Comparison of ENCODE assay signal across 8 cellular contexts in the genomic region with DNA sequence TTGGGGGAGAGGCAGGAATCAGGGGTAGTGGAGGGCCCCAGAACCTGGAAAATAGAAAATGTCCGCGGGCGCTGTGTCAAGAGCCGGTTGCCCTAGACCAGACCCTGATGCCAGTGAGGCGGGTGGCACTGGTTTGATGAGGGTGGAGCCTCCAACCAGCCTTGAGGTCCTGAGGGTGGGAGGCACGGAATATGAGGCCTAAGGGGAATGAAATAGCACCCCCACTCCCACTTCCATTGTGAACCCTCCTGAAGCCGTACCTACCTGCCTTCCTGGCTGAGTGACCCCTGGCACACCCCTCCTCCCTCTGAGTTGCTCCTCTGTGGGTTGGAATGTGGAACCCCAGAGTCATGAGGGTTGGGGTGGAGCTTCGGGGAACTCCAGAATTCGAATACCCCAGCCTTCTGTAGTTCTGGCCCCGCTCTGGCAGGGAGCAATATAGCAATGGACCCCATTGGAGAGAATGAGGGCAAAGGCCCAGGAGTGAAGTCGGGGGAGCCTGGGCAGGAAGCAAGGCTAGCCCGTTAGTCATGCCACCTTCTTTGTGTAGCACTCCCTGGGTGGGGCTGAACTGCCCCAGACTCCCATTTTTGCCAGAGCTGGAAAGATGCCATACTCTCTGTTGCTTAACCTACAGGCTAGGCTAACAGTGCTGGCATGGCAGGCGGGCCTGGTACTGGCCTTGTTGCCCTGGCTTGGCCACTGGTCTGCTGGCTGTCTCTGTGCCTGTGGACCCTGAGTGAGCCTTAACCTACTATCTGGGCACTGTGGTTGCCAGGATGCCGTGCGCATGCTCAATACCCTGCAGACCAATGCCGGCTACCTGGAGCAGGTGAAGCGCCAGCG. TPM values are rescaled to one million over a fixed set of nuclear protein-coding genes. Genes with fewer than 3 reads are reported as not detected.
DNase-seq lines count a peak whose midpoint lies in the region; ATAC-seq and TF ChIP-seq lines count a peak whose summit lies in the region.

No MANE protein-coding gene starts in this region.

- peaks cover 22% of the 10 kb centered on the region for H4K20me1 ChIP-seq in DND-41 (ENCODE audit: insufficient read depth, low read length)

- no peaks in the 10 kb centered on the region for H3K9me3 ChIP-seq in DND-41 (ENCODE audit: insufficient read depth, low read length, severe bottlenecking)
- H3K9me3 ChIP-seq in HUES64 (ENCODE audit: insufficient read depth, low read depth, low read length) = no peaks in the 10 kb centered on the region
- H3K9me3 ChIP-seq in left ventricle myocardium inferior (replicated peaks) = no peaks in the 10 kb centered on the region
- H3K9me3 ChIP-seq in gastrocnemius medialis = no peaks in the 10 kb centered on the region

- ATAC-seq in DND-41 (ENCODE audit: insufficient read depth, low read depth) (peak; percentile 19; the same call in 1 of the 3 replicates), gastrocnemius medialis (peak; percentile 33 to 47)

- 60% methylated on average over 18 of the region's 18 CpGs for WGBS in HUES64

- H3K4me2 ChIP-seq in DND-41 (ENCODE audit: insufficient read depth, low read length) = peak overlapping the region; percentile 91

- peak overlapping the region; percentile 93 for H3K9ac ChIP-seq in DND-41 (ENCODE audit: low read depth, low read length)
- H3K9ac ChIP-seq in HUES64 (ENCODE audit: low read depth, low read length) = peak overlapping the region; percentile 96

- H3K4me1 ChIP-seq in DND-41 (ENCODE audit: insufficient read depth, low read length) (peaks cover 22% of the 10 kb centered on the region), HUES64 (ENCODE audit: insufficient read depth, low read length) (peaks cover 5% of the 10 kb centered on the region; the same call in 1 of the 2 replicates), left ventricle myocardium inferior (peaks cover 42% of the 10 kb centered on the region), gastrocnemius medialis (peaks cover 23 to 41% of the 10 kb centered on the region in 2 donors)

- H3K27ac ChIP-seq in DND-41 (ENCODE audit: low read length) (peak overlapping the region; percentile 97), HUES64 (ENCODE audit: low read depth, low read length) (peak overlapping the region; percentile 93), left ventricle myocardium inferior (replicated peaks) (peak overlapping the region; percentile 95), gastrocnemius medialis (peak overlapping the region; percentile 94 to 98 (median 96))

- intact Hi-C loops in left ventricle myocardium inferior (cut with micrococcal nuclease) (no loop called here), gastrocnemius medialis (cut with DNase I; ENCODE audit: low total_unique reads) (loop anchor here (2.0 to 10.0 kb wide), 2 partner anchors 73 to 291 kb away; partner anchors contain the start of gene AK1)

- H3K4me3 ChIP-seq in DND-41 (ENCODE audit: low read depth in 1 of 2, low read length in 2 of 2) (peak overlapping the region; percentile 87 to 97), HUES64 (ENCODE audit: low read length) (peak overlapping the region; percentile 92), left ventricle myocardium inferior (peak overlapping the region; percentile 68), gastrocnemius medialis (peak overlapping the region; percentile 71 to 82 (median 80))

- H2AFZ ChIP-seq in DND-41 (ENCODE audit: low read depth, low read length) = peak overlapping the region; percentile 62

- TF ChIP-seq CTCF in DND-41 (IDR thresholded peaks at IDR 0.05; ENCODE audit: borderline replicate concordance, extremely low read depth, low read length, poor library complexity, severe bottlenecking) (no peak), left ventricle myocardium inferior (IDR thresholded peaks at IDR 0.05; ENCODE audit: borderline replicate concordance) (no peak), gastrocnemius medialis (IDR thresholded peaks at IDR 0.05 in 4 of 5, conservative IDR thresholded peaks at IDR 0.05 in 1 of 5) (no peak)

- DNase-seq in DND-41 (peak; percentile 42), left ventricle myocardium inferior (no peak), gastrocnemius medialis (peak; percentile 49 to 79), hypothalamus (lab: John Stamatoyannopoulos, UW) (no peak), GDM1 (lab: John Stamatoyannopoulos, UW) (no peak), NCI-H524 treated with DMSO at 0.1 percent for 48 hours (lab: John Stamatoyannopoulos, UW) (no peak)
- peak; percentile 31 for DNase-seq in activated naive CD4-positive, alpha-beta T cell treated with anti-CD3 and anti-CD28 coated beads, Interleukin-2, amount 50 U/mL, for 16 hours

- H3K36me3 ChIP-seq in DND-41 (ENCODE audit: insufficient read depth, low read length) = peaks cover 38% of the 10 kb centered on the region
- peaks cover 33% of the 10 kb centered on the region for H3K36me3 ChIP-seq in HUES64 (ENCODE audit: insufficient read depth, low read length)
- peaks cover 37% of the 10 kb centered on the region for H3K36me3 ChIP-seq in left ventricle myocardium inferior
- H3K36me3 ChIP-seq in gastrocnemius medialis = peaks cover 0 to 41% of the 10 kb centered on the region in 2 donors

- peaks cover 34% of the 10 kb centered on the region for H3K79me2 ChIP-seq in DND-41 (ENCODE audit: insufficient read depth, low read length)

- H3K27me3 ChIP-seq in DND-41 (ENCODE audit: insufficient read depth, low read length, poor library complexity) = no peaks in the 10 kb centered on the region
- H3K27me3 ChIP-seq in HUES64 (ENCODE audit: insufficient read depth, low read length) = no peaks in the 10 kb centered on the region
- no peaks in the 10 kb centered on the region for H3K27me3 ChIP-seq in left ventricle myocardium inferior (ENCODE audit: low read depth)
- H3K27me3 ChIP-seq in gastrocnemius medialis = no peaks in the 10 kb centered on the region

- TF ChIP-seq POLR2A in gastrocnemius medialis (IDR thresholded peaks at IDR 0.05) = no peak

- in situ Hi-C loops in gastrocnemius medialis (cut with MboI; ENCODE audit: low sequenced_read_pairs in 4 of 4) = loop anchor here in 1 of 4 donors (10.0 kb wide), 1 partner anchor 61 kb away; no protein-coding TSS in a partner anchor

RNA-seq across cellular contexts. Expression of gene FPGS, which starts 1.0 kb away (rescaled TPM):
- 46.8 TPM for polyA plus RNA-seq in HUES64 (2013, experiment 1 of 2)
- polyA plus RNA-seq in HUES64 (2013, experiment 2 of 2) = 59.5 TPM
- total RNA-seq in left ventricle myocardium inferior (38.0 TPM), gastrocnemius medialis (10 to 100 TPM; 36.4 to 87.6 (median 47.7) TPM)

RNA-seq across cellular contexts. Expression of gene CDK9, which starts 17.9 kb away (rescaled TPM):
- 61.8 TPM for polyA plus RNA-seq in HUES64 (2013, experiment 1 of 2)
- 57.8 TPM for polyA plus RNA-seq in HUES64 (2013, experiment 2 of 2)
- 46.4 TPM for total RNA-seq in left ventricle myocardium inferior
- total RNA-seq in gastrocnemius medialis = 10 to 100 TPM; 50.3 to 71.2 (median 51.2) TPM

RNA-seq across cellular contexts. Expression of gene SH2D3C, which starts 25.3 kb away (rescaled TPM):
- 1.6 TPM for polyA plus RNA-seq in HUES64 (2013, experiment 1 of 2)
- 3.1 TPM for polyA plus RNA-seq in HUES64 (2013, experiment 2 of 2)
- total RNA-seq in left ventricle myocardium inferior (18.2 TPM), gastrocnemius medialis (1 to 10 TPM; 4.7 to 8.1 (median 5.2) TPM)

RNA-seq across cellular contexts. Expression of gene ENG, which starts 50.7 kb away (rescaled TPM):
- 1.6 TPM for polyA plus RNA-seq in HUES64 (2013, experiment 1 of 2)
- polyA plus RNA-seq in HUES64 (2013, experiment 2 of 2) = 2.2 TPM
- total RNA-seq in left ventricle myocardium inferior = 139 TPM
- 10 to 100 TPM; 27.4 to 49.8 (median 32.6) TPM for total RNA-seq in gastrocnemius medialis

Comparison
In these comparisons a context has a peak if more than half of its experiments do, and no peak if none do; other contexts are left out.
1. DNase-seq: peak in DND-41 (single experiment), activated naive CD4-positive, alpha-beta T cell treated with anti-CD3 and anti-CD28 coated beads, Interleukin-2, amount 50 U/mL, for 16 hours (single experiment) and gastrocnemius medialis (2 of 2); none in left ventricle myocardium inferior (single experiment), hypothalamus (0 of 51), GDM1 (single experiment) and NCI-H524 treated with DMSO at 0.1 percent for 48 hours (single experiment).
2. Peak in every context shown above with its lines, with median percentiles within 50 percentile points of each other: H3K27ac ChIP-seq and H3K4me3 ChIP-seq.